ENCODE assay signal across 8 cellular contexts in genomic region chr17:64635647-64636305, GRCh38. TPM values are rescaled to one million over a fixed set of nuclear protein-coding genes. Genes with fewer than 3 reads are reported as not detected.
A peak's percentile ranks its signal among the peaks of the same experiment; 100 is the strongest.
DNase-seq lines count a peak whose midpoint lies in the region; ATAC-seq and TF ChIP-seq lines count a peak whose summit lies in the region.

No MANE protein-coding gene starts in this region.

- intact Hi-C loops in CD14-positive monocyte (cut with micrococcal nuclease) = no loop called here
- intact Hi-C loops in Calu3 (cut with micrococcal nuclease; ENCODE audit: unreplicated experiment) = no loop called here

- peaks cover 0 to 19% of the 10 kb centered on the region in 2 donors for H3K36me3 Mint-ChIP-seq in CD14-positive monocyte
- peaks cover 10% of the 10 kb centered on the region for H3K36me3 Mint-ChIP-seq in central memory CD8-positive, alpha-beta T cell (ENCODE audit: insufficient read depth)
- H3K36me3 Mint-ChIP-seq in Calu3 (ENCODE audit: insufficient read depth, unreplicated experiment) = peaks cover 5% of the 10 kb centered on the region

- H3K4me1 Mint-ChIP-seq in CD14-positive monocyte (peaks cover 37% of the 10 kb centered on the region), Calu3 (ENCODE audit: low read depth, unreplicated experiment) (peaks cover 12% of the 10 kb centered on the region)
- peaks cover 59% of the 10 kb centered on the region for H3K4me1 Mint-ChIP-seq in central memory CD8-positive, alpha-beta T cell

- H3K9me3 Mint-ChIP-seq in CD14-positive monocyte (no peaks in the 10 kb centered on the region), Calu3 (ENCODE audit: low read depth, unreplicated experiment) (no peaks in the 10 kb centered on the region)
- H3K9me3 Mint-ChIP-seq in central memory CD8-positive, alpha-beta T cell = no peaks in the 10 kb centered on the region

- ATAC-seq in GM19455 (IDR thresholded peaks at IDR 0.05; ENCODE audit: unreplicated experiment) (peak; percentile 83), HG03571 (IDR thresholded peaks at IDR 0.05; ENCODE audit: unreplicated experiment) (peak; percentile 50)
- ATAC-seq in central memory CD8-positive, alpha-beta T cell (replicated peaks; ENCODE audit: extremely low read depth, poor library complexity, severe bottlenecking) = no peak

- H3K4me3 Mint-ChIP-seq in CD14-positive monocyte (no peak overlapping the region), Calu3 (ENCODE audit: low read depth, unreplicated experiment) (no peak overlapping the region)
- no peak overlapping the region for H3K4me3 Mint-ChIP-seq in central memory CD8-positive, alpha-beta T cell

- CTCF ChIA-PET in Calu3 (lab: Charles Lee) = no interaction called here

- BruUV-seq in Calu3 (replicated peaks; lab: Mats Ljungman, UMichigan) = no TSS peak

- H3K27me3 Mint-ChIP-seq in CD14-positive monocyte (ENCODE audit: low read depth in 3 of 3) (peaks cover 0 to 3% (median 0%) of the 10 kb centered on the region in 3 donors), Calu3 (ENCODE audit: unreplicated experiment) (no peaks in the 10 kb centered on the region)
- no peaks in the 10 kb centered on the region for H3K27me3 Mint-ChIP-seq in central memory CD8-positive, alpha-beta T cell

- TF ChIP-seq CTCF in CD14-positive monocyte (IDR thresholded peaks at IDR 0.05) (no peak), Calu3 (IDR thresholded peaks at IDR 0.05; ENCODE audit: unreplicated experiment) (no peak)

- peak overlapping the region in 4 of 7 donors; percentile 54 to 75 (median 70) for H3K27ac Mint-ChIP-seq in CD14-positive monocyte
- peak overlapping the region; percentile 52 for H3K27ac Mint-ChIP-seq in central memory CD8-positive, alpha-beta T cell (ENCODE audit: low read depth)
- H3K27ac Mint-ChIP-seq in Calu3 (ENCODE audit: unreplicated experiment) = no peak overlapping the region

- DNase-seq in CD14-positive monocyte (ENCODE audit: low spot score) = no peak
- no peak for DNase-seq in central memory CD8-positive, alpha-beta T cell (ENCODE audit: low spot score in 2 of 2)
- DNase-seq in Calu3 = no peak
- no peak for DNase-seq in NCI-H774 (lab: John Stamatoyannopoulos, UW)
- DNase-seq in mucosa of gallbladder (ENCODE audit: low spot score) = no peak
- DNase-seq in SK-N-DZ (ENCODE audit: low spot score) = no peak

RNA-seq across cellular contexts. Expression of gene SMURF2, which starts 26.3 kb away (rescaled TPM):
- 1 to 10 TPM; 2.2 to 4.5 TPM for polyA plus RNA-seq in CD14-positive monocyte
- total RNA-seq in Calu3 (2022) = 15.0 and 18.8 TPM in 2 replicates
- total RNA-seq in mucosa of gallbladder = 22.2 TPM
- 12.5 and 17.0 TPM in 2 replicates for polyA plus RNA-seq in SK-N-DZ (2014; cell fraction: cytosol; rRNA removed)
- 20.7 and 21.7 TPM in 2 replicates for polyA plus RNA-seq in SK-N-DZ (2014; cell fraction: nucleus; rRNA removed)
